ENCODE assay signal across 11 cellular contexts in the genomic region with DNA sequence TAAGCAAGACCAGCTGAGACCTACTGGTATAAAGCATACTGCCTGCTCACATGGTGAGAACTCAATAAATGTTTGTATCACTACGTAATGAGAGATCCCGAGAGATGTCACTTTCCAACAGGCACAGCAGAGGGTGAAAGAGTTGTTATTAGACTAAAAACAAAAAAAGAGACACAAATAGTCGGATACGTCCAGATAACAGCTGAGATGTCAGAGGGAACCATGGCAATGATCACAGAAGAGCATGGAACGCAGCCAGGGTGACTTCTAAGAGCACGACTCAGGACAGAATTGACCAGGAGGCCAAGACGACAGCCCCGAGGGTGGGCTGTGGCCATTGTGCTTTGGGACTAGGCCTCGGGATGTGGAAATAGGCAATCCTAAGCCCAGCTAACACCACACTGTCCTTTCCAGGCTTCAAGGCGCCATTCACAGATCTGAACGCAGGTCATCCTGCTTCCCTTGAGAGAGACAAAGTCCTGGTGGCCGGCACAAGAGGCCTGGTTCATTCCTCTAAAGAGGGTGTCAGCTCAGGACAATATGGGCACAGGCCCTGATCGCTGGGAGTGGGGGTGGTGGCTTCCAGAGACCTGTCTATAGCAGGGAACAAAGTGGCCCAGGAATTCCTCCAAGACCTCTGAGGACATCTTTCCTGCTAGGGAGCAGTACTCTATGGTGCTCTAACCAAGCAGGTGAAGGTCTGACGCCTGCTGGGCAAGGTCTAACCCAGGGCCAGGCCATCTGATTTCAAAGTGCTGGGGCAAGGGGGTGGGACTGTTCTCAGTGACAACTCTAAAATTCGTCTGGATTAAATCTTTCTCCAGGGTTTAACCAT. TPM values are rescaled to one million over a fixed set of nuclear protein-coding genes. Genes with fewer than 3 reads are reported as not detected.
DNase-seq lines count a peak whose midpoint lies in the region; ATAC-seq lines count a peak whose summit lies in the region.
"Had no signal": no experiment of that assay in that cellular context is flagged by ENCODE, and none has a peak within 500 bp of the region (broad histone marks: within the 10 kb centered on the region; RNA-seq: fewer than 3 reads in every experiment).

No MANE protein-coding gene starts in this region.

- H3K9me3 ChIP-seq in right cardiac atrium (ENCODE audit: control insufficient read depth, low read length): no peaks in the 10 kb centered on the region

- H3K9me3 Mint-ChIP-seq in activated T-helper 17 cell treated with anti-CD3 and anti-CD28 coated beads, Interleukin-2, amount 50 U/mL, for 72 hours: no peaks in the 10 kb centered on the region
- H3K9me3 Mint-ChIP-seq in stimulated activated memory B cell treated with anti-CD40 and anti-IgM and Interleukin-4, amounts not matched to agents 10 μg/mL and 1 μg/mL and 100 μg/mL, for 72 hours: no peaks in the 10 kb centered on the region

- H3K4me1 Mint-ChIP-seq in activated T-helper 17 cell treated with anti-CD3 and anti-CD28 coated beads, Interleukin-2, amount 50 U/mL, for 72 hours: peaks cover 31% of the 10 kb centered on the region
- peaks cover 74% of the 10 kb centered on the region for H3K4me1 Mint-ChIP-seq in stimulated activated memory B cell treated with anti-CD40 and anti-IgM and Interleukin-4, amounts not matched to agents 10 μg/mL and 1 μg/mL and 100 μg/mL, for 72 hours

- intact Hi-C loops in right cardiac atrium (cut with DNase I): no loop called here

- H3K36me3 Mint-ChIP-seq in activated T-helper 17 cell treated with anti-CD3 and anti-CD28 coated beads, Interleukin-2, amount 50 U/mL, for 72 hours (ENCODE audit: low read depth): peaks cover 65% of the 10 kb centered on the region
- peaks cover 22% of the 10 kb centered on the region for H3K36me3 Mint-ChIP-seq in stimulated activated memory B cell treated with anti-CD40 and anti-IgM and Interleukin-4, amounts not matched to agents 10 μg/mL and 1 μg/mL and 100 μg/mL, for 72 hours

- H3K27me3 Mint-ChIP-seq in activated T-helper 17 cell treated with anti-CD3 and anti-CD28 coated beads, Interleukin-2, amount 50 U/mL, for 72 hours: no peaks in the 10 kb centered on the region
- H3K27me3 Mint-ChIP-seq in stimulated activated memory B cell treated with anti-CD40 and anti-IgM and Interleukin-4, amounts not matched to agents 10 μg/mL and 1 μg/mL and 100 μg/mL, for 72 hours: no peaks in the 10 kb centered on the region

- DNase-seq in right cardiac atrium (peak; percentile 39 to 65 (median 50)), NCI-H748 treated with DMSO at 0.1 percent for 48 hours (lab: John Stamatoyannopoulos, UW) (no peak)
- DNase-seq in activated effector memory CD4-positive, alpha-beta T cell treated with anti-CD3 and anti-CD28 coated beads, Interleukin-2, amount 50 U/mL, for 16 hours: no peak
- DNase-seq: activated CD8-positive, alpha-beta memory T cell treated with anti-CD3 and anti-CD28 coated beads, Interleukin-2, amount 50 U/mL, for 4 hours; brain microvascular endothelial cell; DMS79; kidney glomerular epithelial cell; NCI-H2081 treated with DMSO at 0.1 percent for 48 hours; T-helper 9 cell had no signal

- no peak overlapping the region for H3K4me3 ChIP-seq in right cardiac atrium (ENCODE audit: low read length)

- H3K4me1 ChIP-seq in right cardiac atrium (ENCODE audit: control insufficient read depth, insufficient read depth, low read length): peaks cover 19% of the 10 kb centered on the region

- H3K4me3 Mint-ChIP-seq in activated T-helper 17 cell treated with anti-CD3 and anti-CD28 coated beads, Interleukin-2, amount 50 U/mL, for 72 hours: peak overlapping the region; percentile 59
- no peak overlapping the region for H3K4me3 Mint-ChIP-seq in stimulated activated memory B cell treated with anti-CD40 and anti-IgM and Interleukin-4, amounts not matched to agents 10 μg/mL and 1 μg/mL and 100 μg/mL, for 72 hours

- peak overlapping the region; percentile 22 for H3K27ac ChIP-seq in right cardiac atrium (ENCODE audit: low read length)
- H3K27ac ChIP-seq: brain microvascular endothelial cell had no signal

- no peak for ATAC-seq in activated T-helper 17 cell treated with anti-CD3 and anti-CD28 coated beads, Interleukin-2, amount 50 U/mL, for 72 hours (replicated peaks)
- no peak for ATAC-seq in right cardiac atrium
- no peak for ATAC-seq in stimulated activated memory B cell treated with anti-CD40 and anti-IgM and Interleukin-4, amounts not matched to agents 10 μg/mL and 1 μg/mL and 100 μg/mL, for 72 hours

- H3K27me3 ChIP-seq in right cardiac atrium (ENCODE audit: control insufficient read depth, insufficient read depth): no peaks in the 10 kb centered on the region
- H3K27me3 ChIP-seq: brain microvascular endothelial cell had no signal

- WGBS in right cardiac atrium: 39% methylated on average over 15 of the region's 15 CpGs

- H3K27ac Mint-ChIP-seq in activated T-helper 17 cell treated with anti-CD3 and anti-CD28 coated beads, Interleukin-2, amount 50 U/mL, for 72 hours: peak overlapping the region; percentile 65
- H3K27ac Mint-ChIP-seq in stimulated activated memory B cell treated with anti-CD40 and anti-IgM and Interleukin-4, amounts not matched to agents 10 μg/mL and 1 μg/mL and 100 μg/mL, for 72 hours: peak overlapping the region; percentile 41

RNA-seq across cellular contexts. Expression of a gene that starts 3.2 kb away (rescaled TPM):
- total RNA-seq in activated T-helper 17 cell treated with anti-CD3 and anti-CD28 coated beads, Interleukin-2, amount 50 U/mL, for 72 hours: 10 to 100 TPM; 49.1 to 67.1 TPM
- total RNA-seq in right cardiac atrium: 10 to 100 TPM; 26.3 to 40.3 (median 31.8) TPM
- 27.7 TPM for polyA plus RNA-seq in right cardiac atrium

RNA-seq across cellular contexts. Expression of a gene that starts 5.3 kb away (rescaled TPM):
- total RNA-seq in activated T-helper 17 cell treated with anti-CD3 and anti-CD28 coated beads, Interleukin-2, amount 50 U/mL, for 72 hours: 10 to 100 TPM; 67.9 to 96.7 TPM
- 1 to 10 TPM; 5.4 to 7.7 (median 6.2) TPM for total RNA-seq in right cardiac atrium
- polyA plus RNA-seq in right cardiac atrium: 4.3 TPM

RNA-seq across cellular contexts. Expression of a gene that starts 53.8 kb away (rescaled TPM):
- total RNA-seq in activated T-helper 17 cell treated with anti-CD3 and anti-CD28 coated beads, Interleukin-2, amount 50 U/mL, for 72 hours: 10 to 100 TPM; 15.5 to 19.7 TPM
- 10 to 100 TPM; 22.8 to 25.8 (median 25.2) TPM for total RNA-seq in right cardiac atrium
- 24.9 TPM for polyA plus RNA-seq in right cardiac atrium

RNA-seq across cellular contexts. Expression of a gene that starts 58.5 kb away (rescaled TPM):
- total RNA-seq in activated T-helper 17 cell treated with anti-CD3 and anti-CD28 coated beads, Interleukin-2, amount 50 U/mL, for 72 hours: 10 to 100 TPM; 13.3 to 17.4 TPM
- total RNA-seq in right cardiac atrium: 10 to 100 TPM in 3 of 4 donors, 1 to 10 TPM in 1; 6.7 to 13.9 (median 11.3) TPM
- polyA plus RNA-seq in right cardiac atrium: 7.8 TPM

Comparison
In these comparisons a context has a peak if more than half of its experiments do, and no peak if none do; other contexts are left out.
1. DNase-seq: peak in right cardiac atrium (3 of 3); none in NCI-H748 treated with DMSO at 0.1 percent for 48 hours (single experiment) and activated effector memory CD4-positive, alpha-beta T cell treated with anti-CD3 and anti-CD28 coated beads, Interleukin-2, amount 50 U/mL, for 16 hours (single experiment).
2. RNA of a gene that starts 5.3 kb away (total RNA-seq): 67.9 to 96.7 TPM in activated T-helper 17 cell treated with anti-CD3 and anti-CD28 coated beads, Interleukin-2, amount 50 U/mL, for 72 hours; 5.4 to 7.7 TPM in right cardiac atrium; every median in the first group is over 4 times any median in the second.